ENCODE assay signal across 8 cellular contexts in genomic region chr16:74298104-74298503, GRCh38. TPM values are rescaled to one million over a fixed set of nuclear protein-coding genes. Genes with fewer than 3 reads are reported as not detected.
DNase-seq lines count a peak whose midpoint lies in the region; ATAC-seq and TF ChIP-seq lines count a peak whose summit lies in the region.

No MANE protein-coding gene starts in this region.

- H3K4me2 ChIP-seq in OCI-LY1 (ENCODE audit: low read length): peak overlapping the region; percentile 82

- no peaks in the 10 kb centered on the region for H3F3A ChIP-seq in OCI-LY1 (ENCODE audit: insufficient read depth, low read length)

- no peaks in the 10 kb centered on the region for H3K4me1 ChIP-seq in ES-I3 (ENCODE audit: insufficient read depth, low read length)
- peaks cover 32% of the 10 kb centered on the region for H3K4me1 ChIP-seq in OCI-LY1 (ENCODE audit: insufficient read depth, low read length, severe bottlenecking)
- peaks cover 7% of the 10 kb centered on the region for H3K4me1 ChIP-seq in endocrine pancreas (ENCODE audit: control insufficient read depth, insufficient read depth, low read length)
- H3K4me1 ChIP-seq in prostate gland (replicated peaks): peaks cover 12% of the 10 kb centered on the region

- WGBS in prostate gland: 54% methylated on average over 2 of the region's 2 CpGs

- H3K4me3 ChIP-seq in OCI-LY1 (ENCODE audit: low read depth, low read length, poor library complexity, severe bottlenecking): peak overlapping the region; percentile 91
- peak overlapping the region; percentile 69 for H3K4me3 ChIP-seq in endocrine pancreas (ENCODE audit: control insufficient read depth, insufficient read depth, low read length)
- peak overlapping the region; percentile 78 to 91 for H3K4me3 ChIP-seq in prostate gland

- H2AFZ ChIP-seq in OCI-LY1 (ENCODE audit: low read length): no peak overlapping the region

- no peak for TF ChIP-seq CTCF in OCI-LY1 (IDR thresholded peaks at IDR 0.05; ENCODE audit: low read length)
- TF ChIP-seq CTCF in prostate gland (IDR thresholded peaks at IDR 0.05): no peak

- ATAC-seq in GM18907 (IDR thresholded peaks at IDR 0.05; ENCODE audit: unreplicated experiment): no peak

- no peak for TF ChIP-seq POLR2A in prostate gland (IDR thresholded peaks at IDR 0.05)

- peak; percentile 72 for DNase-seq in prostate gland (ENCODE audit: low spot score)
- DNase-seq in SW480 (ENCODE audit: low spot score): no peak
- no peak for DNase-seq in kidney glomerular epithelial cell (lab: John Stamatoyannopoulos, UW)
- no peak for DNase-seq in DMS79 treated with DMSO at 0.1 percent for 48 hours (lab: John Stamatoyannopoulos, UW)

- no peaks in the 10 kb centered on the region for H4K20me1 ChIP-seq in OCI-LY1 (ENCODE audit: insufficient read depth, low read length)

- no peaks in the 10 kb centered on the region for H3K27me3 ChIP-seq in OCI-LY1 (ENCODE audit: insufficient read depth, low read length)
- no peaks in the 10 kb centered on the region for H3K27me3 ChIP-seq in endocrine pancreas (ENCODE audit: control insufficient read depth, insufficient read depth, low read length)
- H3K27me3 ChIP-seq in prostate gland (replicated peaks; ENCODE audit: insufficient read depth): no peaks in the 10 kb centered on the region

- H3K9me3 ChIP-seq in ES-I3 (ENCODE audit: control insufficient read depth, insufficient read depth, low read length) (no peaks in the 10 kb centered on the region), OCI-LY1 (ENCODE audit: low read length) (no peaks in the 10 kb centered on the region), endocrine pancreas (ENCODE audit: control insufficient read depth, low read length) (no peaks in the 10 kb centered on the region), prostate gland (no peaks in the 10 kb centered on the region)

- peak overlapping the region; percentile 98 for H3K9ac ChIP-seq in ES-I3 (ENCODE audit: low read depth, low read length)
- peak overlapping the region; percentile 97; the same call in 1 of the 2 replicates for H3K9ac ChIP-seq in OCI-LY1 (ENCODE audit: low read length)
- peak overlapping the region; percentile 2 for H3K9ac ChIP-seq in endocrine pancreas (ENCODE audit: control insufficient read depth, insufficient read depth, low read length)

- intact Hi-C loops in prostate gland (cut with DNase I): no loop called here

- peaks cover 42% of the 10 kb centered on the region for H3K36me3 ChIP-seq in ES-I3 (ENCODE audit: insufficient read depth, low read length)
- H3K36me3 ChIP-seq in OCI-LY1 (ENCODE audit: insufficient read depth, low read length): peaks cover 52% of the 10 kb centered on the region
- H3K36me3 ChIP-seq in endocrine pancreas (ENCODE audit: control insufficient read depth, insufficient read depth, low read length): peaks cover 5% of the 10 kb centered on the region
- peaks cover 8 to 11% of the 10 kb centered on the region in 2 donors for H3K36me3 ChIP-seq in prostate gland

- peaks cover 30% of the 10 kb centered on the region for H3K79me2 ChIP-seq in OCI-LY1 (ENCODE audit: insufficient read depth, low read length)

- H3K27ac ChIP-seq in OCI-LY1 (ENCODE audit: low read depth, low read length, poor library complexity, severe bottlenecking): no peak overlapping the region
- peak overlapping the region; percentile 95 to 96 for H3K27ac ChIP-seq in prostate gland

- H3K9me2 ChIP-seq in OCI-LY1 (ENCODE audit: low read depth, low read length): no peaks in the 10 kb centered on the region

RNA-seq across cellular contexts. Expression of gene PSMD7, which starts 1.5 kb away (rescaled TPM):
- 10 to 100 TPM; 54.1 to 78.0 TPM for total RNA-seq in prostate gland

Comparison
In these comparisons a context has a peak if more than half of its experiments do, and no peak if none do; other contexts are left out.
1. H3K9ac ChIP-seq: peak in every context shown above with its lines; median percentile 98 in ES-I3; 97 in OCI-LY1; 2 in endocrine pancreas.